8 cellular contexts compared by ENCODE assay signal in the genomic region with DNA sequence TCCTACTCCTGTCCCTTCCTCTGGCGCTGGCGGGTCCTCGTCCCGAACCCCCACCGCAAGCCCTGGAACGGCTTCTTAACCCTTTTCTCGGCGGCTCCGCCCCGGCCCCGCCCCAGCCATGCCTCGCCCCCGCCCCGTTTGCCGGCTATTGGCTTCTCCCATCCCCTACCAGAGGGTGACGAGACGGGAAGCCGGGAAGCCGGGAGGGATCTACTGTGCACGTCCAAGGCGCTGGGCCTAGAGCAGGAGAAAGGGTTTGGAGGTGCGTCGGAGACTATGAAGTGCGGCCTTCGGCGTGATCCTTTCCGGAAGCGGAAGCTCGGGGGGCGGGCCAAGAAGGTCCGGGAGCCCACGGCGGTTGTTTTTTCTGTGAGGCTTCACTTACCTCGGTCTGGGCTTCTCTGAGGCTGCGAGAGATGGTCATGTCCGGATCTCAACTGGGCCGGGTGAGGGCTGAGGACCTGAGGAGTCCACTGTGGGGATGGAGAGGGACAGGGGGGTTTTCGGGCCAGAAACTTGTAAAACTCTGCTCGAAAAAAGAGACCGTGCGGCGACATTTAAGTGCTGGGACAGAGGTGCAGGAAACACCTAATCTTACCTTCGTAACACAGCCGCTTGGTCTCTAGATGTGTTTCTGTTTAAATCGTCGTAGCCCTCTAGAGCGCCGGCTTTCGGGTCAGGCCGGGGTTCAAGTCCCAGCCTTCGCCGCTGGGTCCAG. TPM values are rescaled to one million over a fixed set of nuclear protein-coding genes. Genes with fewer than 3 reads are reported as not detected.
DNase-seq lines count a peak whose midpoint lies in the region; ATAC-seq, FAIRE-seq and TF ChIP-seq lines count a peak whose summit lies in the region.

No MANE protein-coding gene starts in this region.

- intact Hi-C loops in dendritic cell treated with granulocyte-macrophage colony-stimulating factor and Interleukin-4, amounts not matched to agents 40 ng/mL and 50 ng/mL, for 4 days (cut with micrococcal nuclease) = loop anchor here (10.0 kb wide), 1 partner anchor 94 kb away; a partner anchor contains a TSS
- intact Hi-C loops in HepG2 (cut with micrococcal nuclease; ENCODE audit: unreplicated experiment) = loop anchor here (5.0 to 10.0 kb wide), 2 partner anchors 64 to 92 kb away; a partner anchor contains a TSS

- peak overlapping the region; percentile 77 for H3K4me2 ChIP-seq in HepG2 (ENCODE audit: low read depth, low read length)

- H3K9me3 ChIP-seq in HepG2 (ENCODE audit: low read length) = no peaks in the 10 kb centered on the region

- H3K27ac ChIP-seq in HepG2 (ENCODE audit: extremely low read length, insufficient read depth, low read length) = peak overlapping the region; percentile 33

- peak; percentile 55 to 75; a peak in 3 of 4 replicates for TF ChIP-seq POLR2A in HepG2 (IDR thresholded peaks at IDR 0.05; ENCODE audit: insufficient read depth in 1 of 2, low read depth in 2 of 2, low read length in 2 of 2)

- H3K79me2 ChIP-seq in HepG2 (ENCODE audit: insufficient read depth, low read length) = no peaks in the 10 kb centered on the region

- WGBS in HepG2 (ENCODE audit: low lambda C conversion rate) = 3% methylated on average over 37 of the region's 52 CpGs

- no peak for TF ChIP-seq RAD21 in HepG2 (CRISPR knock-in tag; IDR thresholded peaks at IDR 0.05)

- CTCF ChIA-PET in GM10248 (lab: Yijun Ruan, JAX) = no interaction called here
- CTCF ChIA-PET in HepG2 (lab: Yijun Ruan, JAX; ENCODE audit: low intra/inter-chr PET ratio, low total read pairs) = no interaction called here

- peak overlapping the region; percentile 75 for H3K9ac ChIP-seq in HepG2 (ENCODE audit: insufficient read depth, low read depth, low read length)

- no peak for FAIRE-seq in HepG2 (lab: Jason Lieb, UNC)

- no peaks in the 10 kb centered on the region for H4K20me1 ChIP-seq in HepG2 (ENCODE audit: insufficient read depth, low read length)

- ATAC-seq in HG02852 (IDR thresholded peaks at IDR 0.05; ENCODE audit: unreplicated experiment) = peak; percentile 93
- peak; percentile 99 for ATAC-seq in HepG2

- POLR2A ChIA-PET in GM10248 (lab: Yijun Ruan, JAX) (no interaction called here), HepG2 (lab: Yijun Ruan, JAX) (no interaction called here)

- H2AFZ ChIP-seq in HepG2 (ENCODE audit: low read length) = peak overlapping the region; percentile 83

- H3K27ac Mint-ChIP-seq in dendritic cell treated with granulocyte-macrophage colony-stimulating factor and Interleukin-4, amounts not matched to agents 40 ng/mL and 50 ng/mL, for 4 days = peak overlapping the region; percentile 86

- H3K4me3 Mint-ChIP-seq in dendritic cell treated with granulocyte-macrophage colony-stimulating factor and Interleukin-4, amounts not matched to agents 40 ng/mL and 50 ng/mL, for 4 days = peak overlapping the region; percentile 93

- H3K4me1 ChIP-seq in HepG2 (ENCODE audit: insufficient read depth, low read length) = peaks cover 27% of the 10 kb centered on the region

- peak; percentile 79 for DNase-seq in GM10248 (ENCODE audit: extremely low spot score)
- peak; percentile 91 for DNase-seq in NCI-H2227 (lab: John Stamatoyannopoulos, UW; ENCODE audit: unreplicated experiment)
- DNase-seq in activated CD4-positive, alpha-beta T cell treated with anti-CD3 and anti-CD28 coated beads for 48 hours = peak; percentile 86
- peak; percentile 61 for DNase-seq in HepG2 (ENCODE audit: low spot score)
- DNase-seq in stimulated activated CD4-positive, alpha-beta T cell treated with anti-CD3 and anti-CD28 coated beads, Interleukin-4, amount 100 ng/mL, for 24 hours = peak; percentile 64
- no peak for DNase-seq in KBM-7

- no peak for TF ChIP-seq CTCF in GM10248 (IDR thresholded peaks at IDR 0.05; ENCODE audit: control extremely low read depth, extremely low read depth, low read depth, missing control alignments)
- no peak for TF ChIP-seq CTCF in HepG2 (CRISPR knock-in tag; IDR thresholded peaks at IDR 0.05)

- BruUV-seq in HepG2 (replicated peaks; lab: Mats Ljungman, UMichigan) = no TSS peak

- peaks cover 18% of the 10 kb centered on the region for H3K27me3 Mint-ChIP-seq in dendritic cell treated with granulocyte-macrophage colony-stimulating factor and Interleukin-4, amounts not matched to agents 40 ng/mL and 50 ng/mL, for 4 days

- peaks cover 9% of the 10 kb centered on the region for H3K4me1 Mint-ChIP-seq in dendritic cell treated with granulocyte-macrophage colony-stimulating factor and Interleukin-4, amounts not matched to agents 40 ng/mL and 50 ng/mL, for 4 days (ENCODE audit: low read depth)

- H3K9me3 Mint-ChIP-seq in dendritic cell treated with granulocyte-macrophage colony-stimulating factor and Interleukin-4, amounts not matched to agents 40 ng/mL and 50 ng/mL, for 4 days = no peaks in the 10 kb centered on the region

- peaks cover 7% of the 10 kb centered on the region for H3K36me3 Mint-ChIP-seq in dendritic cell treated with granulocyte-macrophage colony-stimulating factor and Interleukin-4, amounts not matched to agents 40 ng/mL and 50 ng/mL, for 4 days (ENCODE audit: low read depth)

- TF ChIP-seq EP300 in HepG2 (IDR thresholded peaks at IDR 0.05; ENCODE audit: low read depth in 2 of 2, low read length in 2 of 2) (0 out of 4 replicates have a peak, but pooled peaks of 1 of the 2 experiments have one; percentile 13), HepG2 (CRISPR knock-in tag; IDR thresholded peaks at IDR 0.05; ENCODE audit: borderline replicate concordance) (no peak)

- H3K4me3 ChIP-seq in HepG2 (replicated peaks in 1 of 3; ENCODE audit: insufficient read depth in 1 of 3, low read depth in 2 of 3, low read length in 3 of 3) = peak overlapping the region; percentile 59 to 79 (median 78)

- no peaks in the 10 kb centered on the region for H3K36me3 ChIP-seq in HepG2 (replicated peaks in 1 of 2; ENCODE audit: control insufficient read depth in 1 of 2, insufficient read depth in 2 of 2, low read length in 2 of 2)

- H3K27me3 ChIP-seq in HepG2 (ENCODE audit: control insufficient read depth in 1 of 2, insufficient read depth in 2 of 2, low read length in 2 of 2) = no peaks in the 10 kb centered on the region; a peak in 1 of 5 replicates

- in situ Hi-C loops in HepG2 (cut with HindIII; ENCODE audit: extremely low pct_ligation_motif_present, low pct_unique_long_range_greater_than_20kb) (no loop called here), KBM-7 (cut with MboI; ENCODE audit: low pct_unique_long_range_greater_than_20kb, low sequenced_read_pairs) (no loop called here)

TF ChIP-seq in HepG2, 621 proteins besides CTCF, POLR2A, EP300 and RAD21 (continues in another document):
- TF ChIP-seq, protein P1, sequence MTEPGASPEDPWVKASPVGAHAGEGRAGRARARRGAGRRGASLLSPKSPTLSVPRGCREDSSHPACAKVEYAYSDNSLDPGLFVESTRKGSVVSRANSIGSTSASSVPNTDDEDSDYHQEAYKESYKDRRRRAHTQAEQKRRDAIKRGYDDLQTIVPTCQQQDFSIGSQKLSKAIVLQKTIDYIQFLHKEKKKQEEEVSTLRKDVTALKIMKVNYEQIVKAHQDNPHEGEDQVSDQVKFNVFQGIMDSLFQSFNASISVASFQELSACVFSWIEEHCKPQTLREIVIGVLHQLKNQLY (CRISPR knock-in tag; IDR thresholded peaks at IDR 0.05) = no peak
- no peak for TF ChIP-seq ZNF790 (CRISPR knock-in tag; IDR thresholded peaks at IDR 0.05; ENCODE audit: borderline replicate concordance)
- peak; percentile 83 for TF ChIP-seq ZFY (CRISPR knock-in tag; IDR thresholded peaks at IDR 0.05)
- no peak for TF ChIP-seq NFKBIZ (CRISPR knock-in tag; IDR thresholded peaks at IDR 0.05)
- TF ChIP-seq PCBP2 (optimal IDR thresholded peaks at IDR 0.05; ENCODE audit: low read depth, low read length, poor library complexity, severe bottlenecking) = no peak
- TF ChIP-seq, protein P2, sequence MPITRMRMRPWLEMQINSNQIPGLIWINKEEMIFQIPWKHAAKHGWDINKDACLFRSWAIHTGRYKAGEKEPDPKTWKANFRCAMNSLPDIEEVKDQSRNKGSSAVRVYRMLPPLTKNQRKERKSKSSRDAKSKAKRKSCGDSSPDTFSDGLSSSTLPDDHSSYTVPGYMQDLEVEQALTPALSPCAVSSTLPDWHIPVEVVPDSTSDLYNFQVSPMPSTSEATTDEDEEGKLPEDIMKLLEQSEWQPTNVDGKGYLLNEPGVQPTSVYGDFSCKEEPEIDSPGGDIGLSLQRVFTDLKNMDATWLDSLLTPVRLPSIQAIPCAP (CRISPR knock-in tag; IDR thresholded peaks at IDR 0.05; ENCODE audit: low read depth) = no peak
- no peak for TF ChIP-seq NCOA2 (CRISPR knock-in tag; IDR thresholded peaks at IDR 0.05)

RNA-seq across cellular contexts. Expression of a gene that starts 21.4 kb away (rescaled TPM):
- total RNA-seq in HepG2 (2016; rRNA removed; fragmentation: Illumina TruSeq; extraction: Trizol) = not detected in 2 replicates
- not detected in 2 replicates for total RNA-seq in HepG2 (2016; cell fraction: cytosol; rRNA removed; fragmentation: Illumina TruSeq; extraction: Trizol; ENCODE audit: low read depth)
- not detected in 2 replicates for total RNA-seq in HepG2 (2016; cell fraction: insoluble cytoplasmic fraction; rRNA removed; fragmentation: Illumina TruSeq; extraction: Trizol)
- total RNA-seq in HepG2 (2016; cell fraction: membrane; rRNA removed; fragmentation: Illumina TruSeq; extraction: Trizol) = not detected in 2 replicates
- not detected in 2 replicates for total RNA-seq in HepG2 (2016; cell fraction: nucleus; rRNA removed; fragmentation: Illumina TruSeq; extraction: Trizol)
- polyA plus RNA-seq in HepG2 (2011; rRNA removed) = not detected in 2 replicates
- not detected in 2 replicates for polyA plus RNA-seq in HepG2 (2011; cell fraction: cytosol; rRNA removed)
- not detected in 2 replicates for polyA plus RNA-seq in HepG2 (2011; cell fraction: nucleus; rRNA removed)
- 0.12 TPM in 1 of 2 replicates, not detected in the other for polyA plus RNA-seq in HepG2 (2012)
- polyA plus RNA-seq in HepG2 (2016; cell fraction: cytosol; fragmentation: Illumina TruSeq; extraction: Trizol; ENCODE audit: low read depth) = not detected in 2 replicates
- polyA plus RNA-seq in HepG2 (2016; cell fraction: insoluble cytoplasmic fraction; fragmentation: Illumina TruSeq; extraction: Trizol; ENCODE audit: low read depth) = not detected in 2 replicates
- not detected in 2 replicates for polyA plus RNA-seq in HepG2 (2016; cell fraction: membrane; fragmentation: Illumina TruSeq; extraction: Trizol; ENCODE audit: low read depth)
- not detected in 2 replicates for polyA plus RNA-seq in HepG2 (2016; cell fraction: nucleus; fragmentation: Illumina TruSeq; extraction: Trizol; ENCODE audit: insufficient read depth, low read depth)
- 0.26 TPM in 1 of 2 replicates, not detected in the other for polyA minus RNA-seq in HepG2 (2011; rRNA and poly(A)+ RNA removed; ENCODE audit: low replicate concordance)
- not detected in 2 replicates for polyA minus RNA-seq in HepG2 (2011; cell fraction: cytosol; rRNA and poly(A)+ RNA removed)
- polyA minus RNA-seq in HepG2 (2011; cell fraction: nucleus; rRNA and poly(A)+ RNA removed) = not detected in 2 replicates
